8 cellular contexts compared by ENCODE assay signal in genomic region chr12:93139028-93139665, GRCh38.
DNase-seq lines count a peak whose midpoint lies in the region; ATAC-seq, FAIRE-seq and TF ChIP-seq lines count a peak whose summit lies in the region.

No MANE protein-coding gene starts in this region.

- peak; percentile 65 for FAIRE-seq in GM12892 (lab: Jason Lieb, UNC)
- FAIRE-seq in H54 (lab: Jason Lieb, UNC): no peak

- TF ChIP-seq POLR2A in GM12892 (IDR thresholded peaks at IDR 0.05; ENCODE audit: low read depth, low read length) (no peak), H54 (IDR thresholded peaks at IDR 0.05; ENCODE audit: low read depth, low read length) (no peak)

- DNase-seq in GM12892 (ENCODE audit: insufficient read length) (peak; percentile 15), glomerular visceral epithelial cell (ENCODE audit: extremely low spot score) (peak; percentile 47), cerebellar nuclear complex (lab: John Stamatoyannopoulos, UW) (no peak), H54 (ENCODE audit: insufficient read length, low spot score) (no peak), NCI-H146 (lab: John Stamatoyannopoulos, UW) (no peak)
- DNase-seq in activated CD4-positive, alpha-beta T cell treated with anti-CD3 and anti-CD28 coated beads, Interleukin-2, amount 50 U/mL, for 4 hours: no peak

- ATAC-seq in GM21447 (IDR thresholded peaks at IDR 0.05; ENCODE audit: unreplicated experiment): peak; percentile 57
- peak; percentile 51 for ATAC-seq in HG03521 (IDR thresholded peaks at IDR 0.05; ENCODE audit: unreplicated experiment)

Comparison
In these comparisons a context has a peak if more than half of its experiments do, and no peak if none do; other contexts are left out.
1. DNase-seq: peak in GM12892 (single experiment) and glomerular visceral epithelial cell (single experiment); none in cerebellar nuclear complex (0 of 2), H54 (single experiment), activated CD4-positive, alpha-beta T cell treated with anti-CD3 and anti-CD28 coated beads, Interleukin-2, amount 50 U/mL, for 4 hours (0 of 2) and NCI-H146 (single experiment).